ENCODE assay signal across 8 cellular contexts in genomic region chr6:158168054-158168303, GRCh38. TPM values are rescaled to one million over a fixed set of nuclear protein-coding genes. Genes with fewer than 3 reads are reported as not detected.
DNase-seq lines count a peak whose midpoint lies in the region; ATAC-seq and TF ChIP-seq lines count a peak whose summit lies in the region.

SERAC1 (minus strand) TSS chr6:158168262; CDS start chr6:158158363, 9,899 bp downstream.

- no peaks in the 10 kb centered on the region for H3K9me3 Mint-ChIP-seq in naive thymus-derived CD8-positive, alpha-beta T cell

- no peaks in the 10 kb centered on the region for H3K9me3 ChIP-seq in BLaER1

- H3K4me3 ChIP-seq in BLaER1 (peak within 1 kb of the TSS; percentile 85), LNCaP clone FGC (ENCODE audit: low read depth, low read length) (peak within 1 kb of the TSS; percentile 63)

- peak within 1 kb of the TSS; percentile 92 to 98 (median 96) for H3K4me3 Mint-ChIP-seq in naive thymus-derived CD8-positive, alpha-beta T cell

- peaks cover 0 to 22% (median 9%) of the 10 kb centered on the region in 3 donors for H3K36me3 Mint-ChIP-seq in naive thymus-derived CD8-positive, alpha-beta T cell

- DNase-seq in LNCaP clone FGC (ENCODE audit: low read depth) (no peak), dermis blood vessel endothelial cell (no peak), DMS79 (lab: John Stamatoyannopoulos, UW) (no peak), NCI-H146 (lab: John Stamatoyannopoulos, UW) (no peak), NCI-H1048 (lab: John Stamatoyannopoulos, UW) (no peak)
- peak in 2 of 10 donors; percentile 80 to 90 for DNase-seq in naive thymus-derived CD8-positive, alpha-beta T cell
- DNase-seq in central memory CD4-positive, alpha-beta T cell = no peak

- no peak for TF ChIP-seq CTCF in LNCaP clone FGC (IDR thresholded peaks at IDR 0.05; ENCODE audit: control insufficient read depth, extremely low read depth, insufficient read depth)

- H3K27me3 ChIP-seq in BLaER1 = peaks cover 8% of the 10 kb centered on the region; the same call in 1 of the 2 replicates

- H3K4me1 Mint-ChIP-seq in naive thymus-derived CD8-positive, alpha-beta T cell = peaks cover 17 to 34% (median 28%) of the 10 kb centered on the region in 4 donors

- H3K36me3 ChIP-seq in BLaER1 = peaks cover 21% of the 10 kb centered on the region; the same call in 1 of the 2 replicates

- H3K27me3 Mint-ChIP-seq in naive thymus-derived CD8-positive, alpha-beta T cell = no peaks in the 10 kb centered on the region

- no peaks in the 10 kb centered on the region for H4K20me1 ChIP-seq in BLaER1

- POLR2A ChIA-PET in naive thymus-derived CD8-positive, alpha-beta T cell (lab: Charles Lee) = interaction anchor here (0.6 to 1.2 kb wide), 2 partner anchors 32 to 283 kb away, joined by 3 to 5 read pairs; no protein-coding TSS in a partner anchor

- H3K4me1 ChIP-seq in BLaER1 = peaks cover 13% of the 10 kb centered on the region

- peak within 1 kb of the TSS; percentile 92 for H3K9ac ChIP-seq in BLaER1

- ATAC-seq in naive thymus-derived CD8-positive, alpha-beta T cell = peak in 1 of 2 donors; percentile 40

- peak within 1 kb of the TSS; percentile 95 for H3K27ac ChIP-seq in BLaER1

- peak within 1 kb of the TSS; percentile 92 for H3K4me2 ChIP-seq in BLaER1

- peak within 1 kb of the TSS; percentile 93 to 99 (median 98) for H3K27ac Mint-ChIP-seq in naive thymus-derived CD8-positive, alpha-beta T cell

RNA-seq across cellular contexts. Expression of gene SERAC1, which starts in this region (rescaled TPM):
- 9.3 and 11.9 TPM in 2 replicates for total RNA-seq in dermis blood vessel endothelial cell
- total RNA-seq in naive thymus-derived CD8-positive, alpha-beta T cell = 1 to 10 TPM; 3.2 to 3.8 TPM
- 1 to 10 TPM; 2.1 to 3.7 (median 2.2) TPM for polyA plus RNA-seq in naive thymus-derived CD8-positive, alpha-beta T cell
